In genomic region chr3:5122030-5122740, GRCh38 we compare ENCODE assay signal across 8 cellular contexts. TPM values are rescaled to one million over a fixed set of nuclear protein-coding genes. Genes with fewer than 3 reads are reported as not detected.
DNase-seq lines count a peak whose midpoint lies in the region; ATAC-seq, FAIRE-seq and TF ChIP-seq lines count a peak whose summit lies in the region.

Gene ARL8B (plus strand): TSS chr3:5122292. CDS start chr3:5122466, 174 bp downstream.

- no peaks in the 10 kb centered on the region for H3K9me3 ChIP-seq in keratinocyte (ENCODE audit: control insufficient read depth, low read depth, low read length)

- peaks cover 5% of the 10 kb centered on the region for H4K20me1 ChIP-seq in keratinocyte (ENCODE audit: control insufficient read depth, extremely low read depth, insufficient read depth, low read length)

- H3K9me3 Mint-ChIP-seq in central memory CD8-positive, alpha-beta T cell = no peaks in the 10 kb centered on the region

- peak within 1 kb of the TSS; percentile 72 for H3K27ac Mint-ChIP-seq in central memory CD8-positive, alpha-beta T cell (ENCODE audit: low read depth)

- H3K4me1 Mint-ChIP-seq in central memory CD8-positive, alpha-beta T cell = peaks cover 37% of the 10 kb centered on the region

- peaks cover 28% of the 10 kb centered on the region for H3K4me1 ChIP-seq in keratinocyte (ENCODE audit: control insufficient read depth, extremely low read depth, insufficient read depth, low read length)

- H2AFZ ChIP-seq in keratinocyte (ENCODE audit: control insufficient read depth, low read length) = peak within 1 kb of the TSS; percentile 58

- peak within 1 kb of the TSS; percentile 89 to 100 (median 91) for H3K4me3 ChIP-seq in keratinocyte (ENCODE audit: control insufficient read depth in 2 of 3, extremely low read depth in 1 of 3, insufficient read depth in 2 of 3, low read depth in 1 of 3, low read length in 3 of 3)

- peak within 1 kb of the TSS; percentile 77 for H3K4me3 Mint-ChIP-seq in central memory CD8-positive, alpha-beta T cell

- peak; percentile 87 to 99 (median 93) for TF ChIP-seq CTCF in keratinocyte (optimal IDR thresholded peaks at IDR 0.05 in 1 of 3, IDR thresholded peaks at IDR 0.05 in 1 of 3, conservative IDR thresholded peaks at IDR 0.05 in 1 of 3; ENCODE audit: extremely low read depth in 1 of 3, insufficient read depth in 2 of 3, low read length in 3 of 3)

- dilution Hi-C loops in keratinocyte (cut with MboI; ENCODE audit: extremely low pct_ligation_motif_present, low sequenced_read_pairs) = no loop called here

- H3K79me2 ChIP-seq in keratinocyte (ENCODE audit: control insufficient read depth, insufficient read depth, low read length) = peaks cover 50% of the 10 kb centered on the region

- no peaks in the 10 kb centered on the region for H3K9me1 ChIP-seq in keratinocyte (ENCODE audit: control insufficient read depth, extremely low read depth, insufficient read depth, low read length)

- H3K4me2 ChIP-seq in keratinocyte (ENCODE audit: control insufficient read depth, extremely low read depth, insufficient read depth, low read depth, low read length) = peak within 1 kb of the TSS; percentile 93

- H3K27ac ChIP-seq in keratinocyte (ENCODE audit: control insufficient read depth, insufficient read depth, low read length) = peak within 1 kb of the TSS; percentile 100

- no peaks in the 10 kb centered on the region for H3K27me3 Mint-ChIP-seq in central memory CD8-positive, alpha-beta T cell

- peak within 1 kb of the TSS; percentile 99 for H3K9ac ChIP-seq in keratinocyte (ENCODE audit: control insufficient read depth, extremely low read depth, insufficient read depth, low read length)

- no peaks in the 10 kb centered on the region for H3K36me3 ChIP-seq in keratinocyte (ENCODE audit: control insufficient read depth in 2 of 2, extremely low read depth in 1 of 2, insufficient read depth in 2 of 2, low read length in 2 of 2)

- peak; percentile 95 for DNase-seq in AG08396 (ENCODE audit: low spot score)
- DNase-seq in NCI-H345 (lab: John Stamatoyannopoulos, UW) = peak; percentile 80
- DNase-seq in central memory CD8-positive, alpha-beta T cell (ENCODE audit: low spot score in 2 of 2) = peak; percentile 84 to 87
- no peak for DNase-seq in keratinocyte (ENCODE audit: low read depth, low spot score)
- peak; percentile 88 to 94 (median 90) for DNase-seq in stimulated activated CD4-positive, alpha-beta T cell treated with anti-CD3 and anti-CD28 coated beads, Interleukin-12 subunit alpha, Interleukin-12 subunit beta, amount 100 ng/mL, for 48 hours (ENCODE audit: low read depth in 2 of 3, low spot score in 1 of 3)

- peaks cover 20% of the 10 kb centered on the region for H3K36me3 Mint-ChIP-seq in central memory CD8-positive, alpha-beta T cell (ENCODE audit: insufficient read depth)

- no peaks in the 10 kb centered on the region for H3K27me3 ChIP-seq in keratinocyte (ENCODE audit: control insufficient read depth, extremely low read depth, insufficient read depth, low read length)

- no peak for FAIRE-seq in keratinocyte (lab: Jason Lieb, UNC)

- ATAC-seq in GM18867 (IDR thresholded peaks at IDR 0.05; ENCODE audit: unreplicated experiment) (peak; percentile 98), HG03097 (IDR thresholded peaks at IDR 0.05; ENCODE audit: low FRiP score, unreplicated experiment) (peak; percentile 97)
- peak; percentile 85 to 91 for ATAC-seq in activated CD4-positive, CD25-positive, alpha-beta regulatory T cell treated with anti-CD3 and anti-CD28 coated beads, Interleukin-2, amount 50 U/mL, for 24 hours
- peak; percentile 92 for ATAC-seq in central memory CD8-positive, alpha-beta T cell (replicated peaks; ENCODE audit: extremely low read depth, poor library complexity, severe bottlenecking)

RNA-seq across cellular contexts. Expression of gene ARL8B, which starts in this region (rescaled TPM):
- polyA plus RNA-seq in keratinocyte = 56.1 to 102 TPM (median 64.4 TPM) in 3 replicates
- 129 TPM for polyA plus RNA-seq in keratinocyte (2011; ENCODE audit: low read depth)
- polyA plus RNA-seq in keratinocyte (2011; cell fraction: cytosol; rRNA removed) = 69.4 and 225 TPM in 2 replicates
- 94.8 and 101 TPM in 2 replicates for polyA plus RNA-seq in keratinocyte (2011; cell fraction: nucleus; rRNA removed)
- 58.1 and 141 TPM in 2 replicates for polyA plus RNA-seq in keratinocyte (2012; ENCODE audit: low replicate concordance)
- polyA minus RNA-seq in keratinocyte = 11.1 to 56.3 TPM (median 21.1 TPM) in 3 replicates
- 46.8 TPM for polyA minus RNA-seq in keratinocyte (2011; cell fraction: cytosol; rRNA and poly(A)+ RNA removed)
- polyA minus RNA-seq in keratinocyte (2011; cell fraction: nucleus; rRNA and poly(A)+ RNA removed) = 52.7 and 77.2 TPM in 2 replicates
